Comparison of ENCODE assay signal across 8 cellular contexts in genomic region chr11:65315204-65315865, GRCh38. TPM values are rescaled to one million over a fixed set of nuclear protein-coding genes. Genes with fewer than 3 reads are reported as not detected.
DNase-seq lines count a peak whose midpoint lies in the region; ATAC-seq and TF ChIP-seq lines count a peak whose summit lies in the region.

No MANE protein-coding gene starts in this region.

- H3K27me3 ChIP-seq in right cardiac atrium (ENCODE audit: control insufficient read depth, insufficient read depth) (no peaks in the 10 kb centered on the region), rectal smooth muscle tissue (ENCODE audit: control insufficient read depth, insufficient read depth, low read length) (no peaks in the 10 kb centered on the region), vagina (no peaks in the 10 kb centered on the region)

- H3K27ac ChIP-seq in angular gyrus (ENCODE audit: low read depth, low read length): peak overlapping the region; percentile 93
- H3K27ac ChIP-seq in right cardiac atrium (ENCODE audit: low read length): peak overlapping the region; percentile 84
- H3K27ac ChIP-seq in rectal smooth muscle tissue (ENCODE audit: low read depth, low read length): peak overlapping the region; percentile 93
- peak overlapping the region; percentile 90 for H3K27ac ChIP-seq in vagina

- no peaks in the 10 kb centered on the region for H3K9me3 ChIP-seq in right cardiac atrium (ENCODE audit: control insufficient read depth, low read length)
- H3K9me3 ChIP-seq in vagina: no peaks in the 10 kb centered on the region

- TF ChIP-seq CTCF in AG09319 (IDR thresholded peaks at IDR 0.05; ENCODE audit: low read depth, low read length) (peak; percentile 90), vagina (IDR thresholded peaks at IDR 0.05) (peak; percentile 91 to 96 (median 94))

- H3K36me3 ChIP-seq in rectal smooth muscle tissue (ENCODE audit: control insufficient read depth, insufficient read depth, low read length) (no peaks in the 10 kb centered on the region), vagina (no peaks in the 10 kb centered on the region)

- H3K4me1 ChIP-seq in right cardiac atrium (ENCODE audit: control insufficient read depth, insufficient read depth, low read length) (peaks cover 8% of the 10 kb centered on the region), rectal smooth muscle tissue (ENCODE audit: control insufficient read depth, insufficient read depth, low read length) (peaks cover 21% of the 10 kb centered on the region), vagina (peaks cover 70% of the 10 kb centered on the region)

- no peak for TF ChIP-seq POLR2A in vagina (IDR thresholded peaks at IDR 0.05)

- ATAC-seq in GM19397 (IDR thresholded peaks at IDR 0.05; ENCODE audit: unreplicated experiment): peak; percentile 25
- ATAC-seq in right cardiac atrium: peak; percentile 72 to 74

- under 1% methylated on average over 59 of the region's 59 CpGs for WGBS in right cardiac atrium

- DNase-seq in AG09319 (ENCODE audit: extremely low read depth, low read depth) (peak; percentile 52), NCI-H1105 (lab: John Stamatoyannopoulos, UW) (peak; percentile 83), T-helper 22 cell (ENCODE audit: low read depth) (peak; percentile 49), right cardiac atrium (peak; percentile 87 to 96 (median 94)), vagina (ENCODE audit: extremely low spot score in 2 of 2) (no peak)

- peak overlapping the region; percentile 73 for H3K9ac ChIP-seq in rectal smooth muscle tissue (ENCODE audit: low read length)

- intact Hi-C loops in right cardiac atrium (cut with DNase I) (loop anchor here (1.0 to 5.0 kb wide), 4 partner anchors 38 to 41 kb away; no protein-coding TSS in a partner anchor), vagina (cut with DNase I) (no loop called here)

- peak overlapping the region; percentile 84 for H3K4me3 ChIP-seq in right cardiac atrium (ENCODE audit: low read length)
- peak overlapping the region; percentile 96 for H3K4me3 ChIP-seq in rectal smooth muscle tissue (ENCODE audit: low read length)
- H3K4me3 ChIP-seq in vagina: peak overlapping the region; percentile 89 to 94

RNA-seq across cellular contexts. Expression of gene CDC42EP2, which starts 0.7 kb away (rescaled TPM):
- total RNA-seq in right cardiac atrium (10 to 100 TPM in 2 of 4 donors, 1 to 10 TPM in 2; 9.1 to 21.2 (median 10.7) TPM), vagina (27.7 TPM)
- 12.2 TPM for polyA plus RNA-seq in right cardiac atrium

RNA-seq across cellular contexts. Expression of gene DPF2, which starts 18.3 kb away (rescaled TPM):
- total RNA-seq in right cardiac atrium: 10 to 100 TPM; 51.9 to 61.6 (median 59.7) TPM
- 33.2 TPM for polyA plus RNA-seq in right cardiac atrium
- 33.1 TPM for total RNA-seq in vagina

RNA-seq across cellular contexts. Expression of gene TIGD3, which starts 39.2 kb away (rescaled TPM):
- total RNA-seq in right cardiac atrium: under 1 TPM in 3 of 4 donors, not detected in 1; 0.14 to 0.23 (median 0.15) TPM
- 0.20 TPM for polyA plus RNA-seq in right cardiac atrium
- total RNA-seq in vagina: not detected

RNA-seq across cellular contexts. Expression of gene POLA2, which starts 53.6 kb away (rescaled TPM):
- total RNA-seq in right cardiac atrium (10 to 100 TPM in 1 of 4 donors, 1 to 10 TPM in 3; 5.8 to 13.1 (median 7.5) TPM), vagina (9.6 TPM)
- 5.7 TPM for polyA plus RNA-seq in right cardiac atrium

Comparison
In these comparisons a context has a peak if more than half of its experiments do, and no peak if none do; other contexts are left out.
1. DNase-seq: peak in AG09319 (single experiment), NCI-H1105 (single experiment), T-helper 22 cell (single experiment) and right cardiac atrium (3 of 3); none in vagina (0 of 2).
2. Peak in every context shown above with its lines, with median percentiles within 50 percentile points of each other: H3K27ac ChIP-seq and H3K4me3 ChIP-seq.